In the genomic region with DNA sequence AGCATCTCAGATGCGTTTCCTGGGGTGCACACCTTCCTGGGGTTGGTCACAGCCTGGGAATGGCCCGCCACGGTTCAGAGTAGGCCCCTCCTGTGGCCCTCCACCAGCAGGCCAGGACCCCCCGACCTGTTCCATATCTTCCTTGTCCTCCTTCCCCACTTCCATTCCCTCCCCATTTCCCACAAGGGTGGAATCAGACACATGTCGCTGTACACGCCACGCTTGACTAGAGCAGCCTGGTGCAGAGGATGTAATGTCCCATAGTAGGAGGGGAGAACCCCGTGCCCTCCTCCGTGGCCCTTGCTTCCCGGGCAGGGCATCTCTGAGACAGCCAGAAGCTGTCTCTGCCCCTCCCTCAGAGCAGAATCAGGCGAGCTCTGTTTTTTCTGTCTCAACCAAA, we compare ENCODE assay signal across 18 cellular contexts. TPM values are rescaled to one million over a fixed set of nuclear protein-coding genes. Genes with fewer than 3 reads are reported as not detected.
A peak's percentile ranks its signal among the peaks of the same experiment; 100 is the strongest.
DNase-seq lines count a peak whose midpoint lies in the region; ATAC-seq and TF ChIP-seq lines count a peak whose summit lies in the region.
"Had no signal": no experiment of that assay in that cellular context is flagged by ENCODE, and none has a peak within 500 bp of the region (broad histone marks: within the 10 kb centered on the region; RNA-seq: fewer than 3 reads in every experiment).

No MANE protein-coding gene starts in this region.

- H3K4ac ChIP-seq in IMR-90 (ENCODE audit: low read depth, low read length) (no peak overlapping the region), neuronal stem cell (ENCODE audit: low read length) (no peak overlapping the region)

- H3K27ac Mint-ChIP-seq in activated CD4-positive, alpha-beta T cell treated with anti-CD3 and anti-CD28 coated beads, Interleukin-2, amount 10 ng/mL, durations not matched to agents 7 days and 5 days: no peak overlapping the region
- H3K27ac Mint-ChIP-seq: CD4-positive, alpha-beta T cell had no signal

- H3K9me3 Mint-ChIP-seq in activated CD4-positive, alpha-beta T cell treated with anti-CD3 and anti-CD28 coated beads, Interleukin-2, amount 10 ng/mL, durations not matched to agents 7 days and 5 days: no peaks in the 10 kb centered on the region
- H3K9me3 Mint-ChIP-seq: CD4-positive, alpha-beta T cell had no signal

- H2AK5ac ChIP-seq in IMR-90 (ENCODE audit: low read depth, low read length) (no peak overlapping the region), neuronal stem cell (ENCODE audit: low read depth, low read length) (peak overlapping the region; percentile 0)

- BruUV-seq in IMR-90 (replicated peaks; lab: Mats Ljungman, UMichigan): no TSS peak

- H3K27ac ChIP-seq in IMR-90 (ENCODE audit: insufficient read depth, low read length) (no peak overlapping the region), WERI-Rb-1 (peak overlapping the region; percentile 48), neuronal stem cell (replicated peaks; ENCODE audit: low read length) (peak overlapping the region; percentile 56)
- H3K27ac ChIP-seq: A549, GM23248 had no signal

- CTCF ChIA-PET in IMR-90 (lab: Yijun Ruan, JAX): no interaction called here
- CTCF ChIA-PET in activated CD4-positive, alpha-beta T cell treated with anti-CD3 and anti-CD28 coated beads, Interleukin-2, amount 10 ng/mL, durations not matched to agents 7 days and 5 days (lab: Charles Lee): no interaction called here

- in situ Hi-C loops in IMR-90 (cut with MboI; ENCODE audit: low sequenced_read_pairs): no loop called here

- H2BK15ac ChIP-seq in IMR-90 (ENCODE audit: low read depth, low read length): no peak overlapping the region
- H2BK15ac ChIP-seq in neuronal stem cell (ENCODE audit: low read length): no peak overlapping the region

- H2BK12ac ChIP-seq in neuronal stem cell (ENCODE audit: low read length): no peak overlapping the region

- peak overlapping the region; percentile 37 for H2AK9ac ChIP-seq in IMR-90 (replicated peaks; ENCODE audit: low read depth, low read length, poor library complexity)

- H3K79me1 ChIP-seq in IMR-90 (ENCODE audit: low read depth in 1 of 2, low read length in 2 of 2) (no peaks in the 10 kb centered on the region), neuronal stem cell (ENCODE audit: low read depth, low read length) (no peaks in the 10 kb centered on the region)

- H3K14ac ChIP-seq in IMR-90 (replicated peaks; ENCODE audit: low read depth, low read length): no peak overlapping the region
- H3K14ac ChIP-seq in neuronal stem cell (ENCODE audit: low read length): no peak overlapping the region

- no peak overlapping the region for H3K9ac ChIP-seq in IMR-90 (ENCODE audit: low read depth, low read length)
- H3K9ac ChIP-seq in neuronal stem cell (ENCODE audit: low read depth, low read length, poor library complexity): no peak overlapping the region
- H3K9ac ChIP-seq: GM23248 had no signal

- H4K91ac ChIP-seq in IMR-90 (ENCODE audit: insufficient read depth, low read depth, low read length) (no peak overlapping the region), neuronal stem cell (ENCODE audit: low read depth, low read length, poor library complexity) (no peak overlapping the region)

- intact Hi-C loops in IMR-90 (cut with micrococcal nuclease): no loop called here

- H3K4me3 ChIP-seq in IMR-90 (ENCODE audit: insufficient read depth, low read depth, low read length) (no peak overlapping the region), WERI-Rb-1 (ENCODE audit: low read depth, low read length) (no peak overlapping the region), neuronal stem cell (ENCODE audit: low read length in 2 of 2) (no peak overlapping the region)
- H3K4me3 ChIP-seq: A549, GM23248, HAP-1, MG63 had no signal

- H3K18ac ChIP-seq in IMR-90 (ENCODE audit: low read depth, low read length) (no peak overlapping the region), neuronal stem cell (ENCODE audit: low read length) (peak overlapping the region; percentile 66)

- no peak for TF ChIP-seq RAD21 in IMR-90 (IDR thresholded peaks at IDR 0.05; ENCODE audit: low read length)

- H2AFZ ChIP-seq in IMR-90 (replicated peaks; ENCODE audit: low read length, poor library complexity) (no peak overlapping the region), neuronal stem cell (ENCODE audit: low read length) (no peak overlapping the region)
- H2AFZ ChIP-seq: GM23248 had no signal

- no peak for ATAC-seq in IMR-90 (ENCODE audit: low read depth)
- ATAC-seq: A549 had no signal

- H3K4me1 Mint-ChIP-seq in activated CD4-positive, alpha-beta T cell treated with anti-CD3 and anti-CD28 coated beads, Interleukin-2, amount 10 ng/mL, durations not matched to agents 7 days and 5 days: no peaks in the 10 kb centered on the region

- POLR2A ChIA-PET in IMR-90 (lab: Charles Lee; ENCODE audit: unreplicated experiment): no interaction called here
- POLR2A ChIA-PET in activated CD4-positive, alpha-beta T cell treated with anti-CD3 and anti-CD28 coated beads, Interleukin-2, amount 10 ng/mL, durations not matched to agents 7 days and 5 days (lab: Charles Lee): no interaction called here

- H3K23ac ChIP-seq in IMR-90 (ENCODE audit: low read depth, low read length) (no peak overlapping the region), neuronal stem cell (ENCODE audit: low read depth, low read length, poor library complexity) (no peak overlapping the region)

- no peaks in the 10 kb centered on the region for H4K20me1 ChIP-seq in IMR-90 (ENCODE audit: insufficient read depth, low read length)

- H3K36me3 Mint-ChIP-seq in activated CD4-positive, alpha-beta T cell treated with anti-CD3 and anti-CD28 coated beads, Interleukin-2, amount 10 ng/mL, durations not matched to agents 7 days and 5 days (ENCODE audit: low read depth): no peaks in the 10 kb centered on the region

- H2BK120ac ChIP-seq in IMR-90 (ENCODE audit: low read depth, low read length) (no peak overlapping the region), neuronal stem cell (ENCODE audit: low read depth, low read length) (peak overlapping the region; percentile 69)

- dilution Hi-C loops in IMR-90 (cut with HindIII; ENCODE audit: low sequenced_read_pairs, unreplicated experiment): no loop called here

- no peaks in the 10 kb centered on the region for H3K9me1 ChIP-seq in IMR-90 (ENCODE audit: insufficient read depth, low read length)

- WGBS in IMR-90 (ENCODE audit: extremely low coverage in 2 of 2, insufficient read length in 1 of 2), 2 experiments: 50% methylated on average over 1 of the region's 11 CpGs; no CpG with 5 or more reads in 1 of the 2 experiments
- no CpG with 5 or more reads among the region's 11 CpGs for WGBS in neuronal stem cell (ENCODE audit: extremely low coverage in 2 of 2, insufficient read length in 2 of 2, insufficient replicate concordance in 1 of 2), 2 donors

- no peak for TF ChIP-seq CTCF in IMR-90 (conservative IDR thresholded peaks at IDR 0.05; ENCODE audit: low read depth, low read length)
- TF ChIP-seq CTCF in WERI-Rb-1 (IDR thresholded peaks at IDR 0.05; ENCODE audit: low read depth, low read length): no peak

- H3K4me3 Mint-ChIP-seq in activated CD4-positive, alpha-beta T cell treated with anti-CD3 and anti-CD28 coated beads, Interleukin-2, amount 10 ng/mL, durations not matched to agents 7 days and 5 days: no peak overlapping the region
- H3K4me3 Mint-ChIP-seq: CD4-positive, alpha-beta T cell had no signal

- H3K36me3 ChIP-seq in IMR-90 (ENCODE audit: control insufficient read depth, insufficient read depth, low read length): no peaks in the 10 kb centered on the region
- no peaks in the 10 kb centered on the region for H3K36me3 ChIP-seq in WERI-Rb-1
- peaks cover 0 to 1% of the 10 kb centered on the region in 2 donors for H3K36me3 ChIP-seq in neuronal stem cell (replicated peaks in 1 of 2; ENCODE audit: control insufficient read depth in 2 of 2, insufficient read depth in 2 of 2, low read length in 2 of 2)
- H3K36me3 ChIP-seq: HAP-1, MG63 had no signal

- H2BK5ac ChIP-seq in IMR-90 (ENCODE audit: low read depth, low read length, poor library complexity, severe bottlenecking) (no peak overlapping the region), neuronal stem cell (ENCODE audit: low read length) (no peak overlapping the region)

- no peaks in the 10 kb centered on the region for H3K27me3 Mint-ChIP-seq in activated CD4-positive, alpha-beta T cell treated with anti-CD3 and anti-CD28 coated beads, Interleukin-2, amount 10 ng/mL, durations not matched to agents 7 days and 5 days
- H3K27me3 Mint-ChIP-seq: CD4-positive, alpha-beta T cell had no signal

- H3K4me2 ChIP-seq in IMR-90 (ENCODE audit: low read depth, low read length) (no peak overlapping the region), neuronal stem cell (ENCODE audit: insufficient read depth, low read length, poor library complexity, severe bottlenecking) (peak overlapping the region; percentile 18)
- H3K4me2 ChIP-seq: A549 had no signal

- H3K27me3 ChIP-seq in IMR-90 (ENCODE audit: control insufficient read depth, insufficient read depth, low read length) (peaks cover 2% of the 10 kb centered on the region; the same call in 1 of the 2 replicates), WERI-Rb-1 (ENCODE audit: insufficient read depth, low read depth, severe bottlenecking) (no peaks in the 10 kb centered on the region), neuronal stem cell (ENCODE audit: control insufficient read depth in 3 of 3, insufficient read depth in 3 of 3, low read depth in 1 of 3, low read length in 3 of 3) (no peaks in the 10 kb centered on the region)
- H3K27me3 ChIP-seq: MG63 had no signal

- H4K8ac ChIP-seq in IMR-90 (ENCODE audit: low read depth in 2 of 2, low read length in 2 of 2) (no peak overlapping the region), neuronal stem cell (ENCODE audit: low read depth, low read length) (no peak overlapping the region)

- no peak overlapping the region for H2BK20ac ChIP-seq in IMR-90 (ENCODE audit: low read depth, low read length)

- DNase-seq in NCI-H146 treated with DMSO at 0.1 percent for 48 hours (lab: John Stamatoyannopoulos, UW; ENCODE audit: unreplicated experiment): peak; percentile 61
- DNase-seq in NCI-H146 (lab: John Stamatoyannopoulos, UW): no peak
- DNase-seq in IMR-90: no peak
- no peak for DNase-seq in WERI-Rb-1
- DNase-seq in neuronal stem cell (ENCODE audit: low spot score): no peak
- DNase-seq in activated CD4-positive, CD25-positive, alpha-beta regulatory T cell treated with anti-CD3 and anti-CD28 coated beads, Interleukin-2, amount 50 U/mL, for 72 hours: no peak
- no peak for DNase-seq in HuH-7.5 (ENCODE audit: low spot score)
- no peak for DNase-seq in activated CD4-positive, alpha-beta T cell treated with anti-CD3 and anti-CD28 coated beads, Interleukin-2, amount 10 ng/mL, durations not matched to agents 7 days and 5 days
- DNase-seq: GM23248, Kasumi-1, MG63, NCI-H1930, OCI-M1 had no signal

- H3K4me1 ChIP-seq in IMR-90 (ENCODE audit: control insufficient read depth, insufficient read depth, low read length): no peaks in the 10 kb centered on the region
- peaks cover 0 to 51% of the 10 kb centered on the region in 2 donors for H3K4me1 ChIP-seq in neuronal stem cell (ENCODE audit: control insufficient read depth in 2 of 2, insufficient read depth in 1 of 2, low read depth in 1 of 2, low read length in 2 of 2)
- H3K4me1 ChIP-seq: A549, HAP-1 had no signal

- no peak overlapping the region for H4K5ac ChIP-seq in IMR-90 (ENCODE audit: low read depth, low read length)

- no peaks in the 10 kb centered on the region for H3K9me3 ChIP-seq in IMR-90 (ENCODE audit: control insufficient read depth, insufficient read depth, low read length)
- H3K9me3 ChIP-seq in WERI-Rb-1 (ENCODE audit: severe bottlenecking): no peaks in the 10 kb centered on the region
- H3K9me3 ChIP-seq in neuronal stem cell (replicated peaks in 1 of 2; ENCODE audit: control insufficient read depth in 2 of 2, insufficient read depth in 1 of 2, low read depth in 1 of 2, low read length in 2 of 2): peaks cover 0 to 9% of the 10 kb centered on the region in 2 donors
- H3K9me3 ChIP-seq: A549, HAP-1 had no signal

- TF ChIP-seq POLR2A in IMR-90 (IDR thresholded peaks at IDR 0.05; ENCODE audit: low read depth, low read length): no peak

- no peak overlapping the region for H3K56ac ChIP-seq in IMR-90 (ENCODE audit: extremely low read depth, insufficient read depth, low read length)

RNA-seq across cellular contexts. Expression of a gene that starts 36.3 kb away (rescaled TPM):
- not detected in 2 replicates for total RNA-seq in IMR-90 (2012; rRNA removed)
- polyA plus RNA-seq in IMR-90 (2012; rRNA removed): not detected in 2 replicates
- not detected in 2 replicates for polyA plus RNA-seq in IMR-90 (2012; cell fraction: cytosol; rRNA removed)
- not detected in 2 replicates for polyA plus RNA-seq in IMR-90 (2012; cell fraction: nucleus; rRNA removed; ENCODE audit: low replicate concordance)
- polyA plus RNA-seq in neuronal stem cell (2013, experiment 1 of 2): not detected
- not detected for polyA plus RNA-seq in neuronal stem cell (2013, experiment 2 of 2)
- not detected for total RNA-seq in activated CD4-positive, alpha-beta T cell treated with anti-CD3 and anti-CD28 coated beads, Interleukin-2, amount 10 ng/mL, durations not matched to agents 7 days and 5 days
- total RNA-seq: CD4-positive, alpha-beta T cell; GM23248; RPMI7951 had no signal
- polyA plus RNA-seq: A549, BJ, GM23248 had no signal
